Comparison of ENCODE assay signal across 23 cellular contexts in the genomic region with DNA sequence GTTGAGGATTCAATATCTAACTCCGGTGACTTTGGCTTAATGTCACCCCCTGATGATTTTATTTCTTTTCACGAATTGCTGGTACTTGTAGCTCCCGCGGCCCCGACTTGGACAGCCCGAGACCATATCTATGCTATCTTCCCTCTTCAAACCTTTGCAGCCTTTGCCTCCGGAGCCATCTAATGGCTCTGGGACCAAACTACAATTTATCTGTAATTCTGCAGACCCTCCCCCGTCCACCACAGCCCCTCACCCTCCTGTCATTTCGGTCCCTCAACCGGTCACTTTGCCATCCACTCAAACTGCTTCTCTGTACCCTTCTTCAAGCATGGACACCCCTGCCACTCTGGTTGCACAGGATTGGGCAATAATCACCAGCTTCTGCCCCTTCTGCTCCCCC. TPM values are rescaled to one million over a fixed set of nuclear protein-coding genes. Genes with fewer than 3 reads are reported as not detected.
"Had no signal": no experiment of that assay in that cellular context is flagged by ENCODE, and none has a peak within 500 bp of the region (broad histone marks: within the 10 kb centered on the region; RNA-seq: fewer than 3 reads in every experiment).

No MANE protein-coding gene starts in this region.

- FAIRE-seq: astrocyte, frontal cortex had no signal

- H3K27ac ChIP-seq: epithelial cell of prostate, lower lobe of right lung, neutrophil, parathyroid adenoma, thyroid gland, uterus had no signal

- H3K4me3 ChIP-seq: lower lobe of right lung, thyroid gland, uterus had no signal

- DNase-seq: activated CD4-positive, alpha-beta memory T cell treated with anti-CD3 and anti-CD28 coated beads, Interleukin-2, amount 10 ng/mL, durations not matched to agents 7 days and 5 days; activated CD4-positive, alpha-beta T cell treated with anti-CD3 and anti-CD28 coated beads for 4 hours; activated effector memory CD4-positive, alpha-beta T cell treated with Interleukin-2 at 50 U/mL for 16 hours; activated naive CD4-positive, alpha-beta T cell treated with anti-CD3 and anti-CD28 coated beads, Interleukin-2, amount 50 U/mL, for 16 hours; activated T-cell treated with anti-CD3 and anti-CD28 coated beads, Interleukin-2, amount 50 U/mL, for 4 hours; effector memory CD8-positive, alpha-beta T cell; head of caudate nucleus; immature natural killer cell; lower lobe of right lung; midbrain; stimulated activated CD4-positive, alpha-beta T cell treated with anti-CD3 and anti-CD28 coated beads, Interleukin-2, amount 100 ng/mL, for 48 hours; stimulated activated naive B cell treated with anti-CD40 and anti-IgM and Interleukin-4, amounts not matched to agents 10 μg/mL and 1 μg/mL and 100 μg/mL, for 72 hours; T1000; uterus had no signal

- H3K9me3 ChIP-seq: lower lobe of right lung, neutrophil, thyroid gland, uterus had no signal

- ATAC-seq: activated T-cell treated with anti-CD3 and anti-CD28 coated beads, Interleukin-2, amount 50 U/mL, for 4 hours; effector memory CD8-positive, alpha-beta T cell; stimulated activated naive B cell treated with anti-CD40 and anti-IgM and Interleukin-4, amounts not matched to agents 10 μg/mL and 1 μg/mL and 100 μg/mL, for 72 hours had no signal

- H2AFZ ChIP-seq: parathyroid adenoma had no signal

- H3K4me1 ChIP-seq: lower lobe of right lung, parathyroid adenoma, thyroid gland, uterus had no signal

- H3K36me3 ChIP-seq: lower lobe of right lung, neutrophil, thyroid gland, uterus had no signal

- H3K9ac ChIP-seq: parathyroid adenoma had no signal

- H3K27me3 ChIP-seq: neutrophil, thyroid gland had no signal

- H3K79me2 ChIP-seq: parathyroid adenoma had no signal

RNA-seq across cellular contexts. Expression of gene ALDH3B2, which starts 25.7 kb away (rescaled TPM):
- total RNA-seq: activated CD4-positive, alpha-beta memory T cell treated with anti-CD3 and anti-CD28 coated beads, Interleukin-2, amount 10 ng/mL, durations not matched to agents 7 days and 5 days; activated T-cell treated with anti-CD3 and anti-CD28 coated beads, Interleukin-2, amount 50 U/mL, for 4 hours; astrocyte; chondrocyte; dermis blood vessel endothelial cell; frontal cortex; skeletal muscle tissue had no signal
- polyA plus RNA-seq: immature natural killer cell had no signal

RNA-seq across cellular contexts. Expression of gene ACY3, which starts 49.6 kb away (rescaled TPM):
- total RNA-seq: astrocyte, chondrocyte, dermis blood vessel endothelial cell, frontal cortex, lower lobe of right lung, skeletal muscle tissue, thyroid gland, uterus had no signal
